Comparison of ENCODE assay signal across 25 cellular contexts in the genomic region with DNA sequence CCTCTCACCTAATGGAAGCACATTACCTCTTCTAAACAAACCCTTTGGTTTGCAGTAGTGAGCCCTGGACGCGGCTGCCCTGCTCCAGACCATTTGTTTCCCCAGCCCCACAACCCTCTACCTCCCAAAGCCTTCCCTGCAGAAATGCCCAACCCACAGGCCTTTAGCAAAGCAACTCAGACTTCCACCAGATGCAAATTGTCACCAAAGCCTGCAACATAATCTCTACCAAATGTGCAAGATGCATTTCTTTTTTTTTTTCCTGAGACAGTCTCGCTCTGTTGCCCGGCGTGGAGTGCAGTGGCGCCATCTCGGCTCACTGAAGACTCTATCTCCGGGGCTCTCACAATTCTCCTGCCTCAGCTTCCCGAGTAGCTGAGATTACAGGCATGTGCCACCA. TPM values are rescaled to one million over a fixed set of nuclear protein-coding genes. Genes with fewer than 3 reads are reported as not detected.
"Had no signal": no experiment of that assay in that cellular context is flagged by ENCODE, and none has a peak within 500 bp of the region (broad histone marks: within the 10 kb centered on the region; RNA-seq: fewer than 3 reads in every experiment).

No MANE protein-coding gene starts in this region.

- H3K4me1 ChIP-seq: pancreas, psoas muscle had no signal

- H3K9me3 Mint-ChIP-seq: activated CD4-positive, alpha-beta T cell treated with anti-CD3 and anti-CD28 coated beads, Interleukin-2, amount 10 ng/mL, durations not matched to agents 7 days and 5 days; activated CD8-positive, alpha-beta T cell treated with anti-CD3 and anti-CD28 coated beads for 36 hours; central memory CD8-positive, alpha-beta T cell; effector memory CD8-positive, alpha-beta T cell; naive thymus-derived CD8-positive, alpha-beta T cell; T-cell; T-helper 2 cell treated with Interferon-gamma antibody and Interleukin-4, amounts not matched to agents 5 μg/mL and 100 μg/mL, for 36 hours had no signal

- H3K27ac ChIP-seq: pancreas, psoas muscle, thoracic aorta had no signal

- H3K4me3 Mint-ChIP-seq: activated CD4-positive, alpha-beta T cell treated with anti-CD3 and anti-CD28 coated beads, Interleukin-2, amount 10 ng/mL, durations not matched to agents 7 days and 5 days; activated CD8-positive, alpha-beta memory T cell treated with anti-CD3 and anti-CD28 coated beads, Interleukin-2, amount 10 ng/mL, durations not matched to agents 7 days and 5 days; activated CD8-positive, alpha-beta T cell treated with anti-CD3 and anti-CD28 coated beads for 36 hours; central memory CD8-positive, alpha-beta T cell; effector memory CD8-positive, alpha-beta T cell; naive thymus-derived CD8-positive, alpha-beta T cell; T-cell; T-helper 2 cell treated with Interferon-gamma antibody and Interleukin-4, amounts not matched to agents 5 μg/mL and 100 μg/mL, for 36 hours had no signal

- FAIRE-seq: colon, keratinocyte, pancreas had no signal

- H3K36me3 Mint-ChIP-seq: activated CD8-positive, alpha-beta memory T cell treated with anti-CD3 and anti-CD28 coated beads, Interleukin-2, amount 10 ng/mL, durations not matched to agents 7 days and 5 days; naive thymus-derived CD8-positive, alpha-beta T cell; T-cell had no signal

- H3K9me3 ChIP-seq: esophagus squamous epithelium, heart left ventricle, pancreas, psoas muscle, right atrium auricular region, thoracic aorta, upper lobe of right lung had no signal

- ATAC-seq: activated CD4-positive, CD25-positive, alpha-beta regulatory T cell treated with anti-CD3 and anti-CD28 coated beads, Interleukin-2, amount 50 U/mL, for 24 hours; activated CD8-positive, alpha-beta memory T cell treated with anti-CD3 and anti-CD28 coated beads, Interleukin-2, amount 10 ng/mL, durations not matched to agents 7 days and 5 days; activated CD8-positive, alpha-beta T cell treated with anti-CD3 and anti-CD28 coated beads for 36 hours; effector memory CD8-positive, alpha-beta T cell; naive thymus-derived CD8-positive, alpha-beta T cell; pancreas; psoas muscle; T-cell had no signal

- H3K4me3 ChIP-seq: dorsolateral prefrontal cortex, esophagus squamous epithelium, heart left ventricle, lung, pancreas, psoas muscle, right atrium auricular region, thoracic aorta, upper lobe of right lung had no signal

- H3K36me3 ChIP-seq: esophagus squamous epithelium, pancreas, thoracic aorta, upper lobe of right lung had no signal

- H3K27me3 ChIP-seq: esophagus squamous epithelium, heart left ventricle, pancreas, right atrium auricular region, upper lobe of right lung had no signal

- H3K27ac Mint-ChIP-seq: activated CD4-positive, alpha-beta T cell treated with anti-CD3 and anti-CD28 coated beads, Interleukin-2, amount 10 ng/mL, durations not matched to agents 7 days and 5 days; activated CD8-positive, alpha-beta memory T cell treated with anti-CD3 and anti-CD28 coated beads, Interleukin-2, amount 10 ng/mL, durations not matched to agents 7 days and 5 days; activated CD8-positive, alpha-beta T cell treated with anti-CD3 and anti-CD28 coated beads for 36 hours; effector memory CD8-positive, alpha-beta T cell; T-helper 2 cell treated with Interferon-gamma antibody and Interleukin-4, amounts not matched to agents 5 μg/mL and 100 μg/mL, for 36 hours had no signal

- DNase-seq: activated CD4-positive, alpha-beta T cell treated with anti-CD3 and anti-CD28 coated beads, Interleukin-2, amount 10 ng/mL, durations not matched to agents 7 days and 5 days; activated CD8-positive, alpha-beta memory T cell treated with anti-CD3 and anti-CD28 coated beads, Interleukin-2, amount 10 ng/mL, durations not matched to agents 7 days and 5 days; activated CD8-positive, alpha-beta T cell treated with anti-CD3 and anti-CD28 coated beads for 36 hours; activated effector memory CD4-positive, alpha-beta T cell treated with anti-CD3 and anti-CD28 coated beads, Interleukin-2, amount 50 U/mL, for 16 hours; activated naive CD4-positive, alpha-beta T cell treated with anti-CD3 and anti-CD28 coated beads, Interleukin-2, amount 50 U/mL, for 16 hours; activated T-cell treated with anti-CD3 and anti-CD28 coated beads for 4 hours; effector memory CD8-positive, alpha-beta T cell; esophagus squamous epithelium; naive thymus-derived CD8-positive, alpha-beta T cell; pancreas; psoas muscle; stimulated activated CD4-positive, alpha-beta T cell treated with anti-CD3 and anti-CD28 coated beads, Interleukin-4, amount 100 ng/mL, for 24 hours; stimulated activated naive CD4-positive, alpha-beta T cell treated with Interleukin-2 at 50 U/mL for 16 hours; T-cell; upper lobe of right lung had no signal

RNA-seq across cellular contexts. Expression of a gene that starts 56.2 kb away (rescaled TPM):
- total RNA-seq: activated CD4-positive, alpha-beta T cell treated with anti-CD3 and anti-CD28 coated beads, Interleukin-2, amount 10 ng/mL, durations not matched to agents 7 days and 5 days had no signal
- polyA plus RNA-seq: naive thymus-derived CD8-positive, alpha-beta T cell had no signal
